In the genomic region with DNA sequence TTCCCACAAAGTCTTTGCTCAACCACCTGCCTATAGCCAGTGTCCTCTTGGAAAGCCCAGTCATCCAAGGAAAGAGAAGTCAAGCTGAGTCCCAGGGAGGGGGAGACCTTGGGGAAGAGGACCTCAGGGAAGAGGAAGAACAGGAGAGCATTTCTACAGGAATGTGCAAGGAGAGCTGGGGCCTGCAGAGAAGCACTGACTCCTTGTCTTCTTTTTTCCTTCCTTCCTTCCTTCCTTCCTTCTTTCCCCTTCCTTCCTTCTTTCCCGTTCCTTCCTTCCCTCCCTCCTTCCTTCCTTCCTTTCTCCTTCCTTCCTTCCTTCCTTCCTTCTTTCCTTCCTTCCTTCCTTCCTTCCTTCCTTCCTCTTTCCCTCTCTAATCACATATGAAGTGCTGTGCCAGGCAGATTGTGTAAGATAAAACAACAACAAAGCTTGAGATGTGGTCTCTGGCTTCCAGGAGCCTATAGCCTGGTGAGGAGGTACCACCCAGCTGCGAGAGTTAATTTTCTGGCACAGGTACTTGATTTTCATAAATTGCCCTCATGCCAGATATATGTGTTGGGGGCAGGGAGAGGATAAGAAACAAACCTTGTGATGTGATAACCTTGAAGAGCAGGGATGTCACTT, we compare ENCODE assay signal across 18 cellular contexts.
DNase-seq lines count a peak whose midpoint lies in the region; ATAC-seq, FAIRE-seq and TF ChIP-seq lines count a peak whose summit lies in the region.
"Had no signal": no experiment of that assay in that cellular context is flagged by ENCODE, and none has a peak within 500 bp of the region (broad histone marks: within the 10 kb centered on the region; RNA-seq: fewer than 3 reads in every experiment).

No MANE protein-coding gene starts in this region.

- CTCF ChIA-PET in H1 (lab: Charles Lee; ENCODE audit: partially characterized antibody), result interaction anchor here (0.6 to 3.2 kb wide), 8 partner anchors 9 to 1938 kb away, joined by 3 to 9 read pairs (median 3); no protein-coding TSS in a partner anchor

- H4K20me1 ChIP-seq in H1 (replicated peaks in 1 of 2; ENCODE audit: control insufficient read depth in 1 of 2, insufficient read depth in 2 of 2, low read length in 2 of 2), result no peaks in the 10 kb centered on the region

- H3K9me3 ChIP-seq in heart right ventricle, result no peaks in the 10 kb centered on the region
- no peaks in the 10 kb centered on the region for H3K9me3 ChIP-seq in right atrium auricular region
- H3K9me3 ChIP-seq in H1 (ENCODE audit: insufficient read depth in 2 of 2, low read depth in 1 of 2, low read length in 1 of 2), result no peaks in the 10 kb centered on the region
- H3K9me3 ChIP-seq in parathyroid adenoma (ENCODE audit: control insufficient read depth, low read length), result no peaks in the 10 kb centered on the region
- H3K9me3 ChIP-seq in prostate gland, result no peaks in the 10 kb centered on the region

- H3K27me3 ChIP-seq in heart right ventricle (peaks cover 0 to 3% (median 0%) of the 10 kb centered on the region in 7 donors), right atrium auricular region (no peaks in the 10 kb centered on the region), H1 (replicated peaks in 1 of 4; ENCODE audit: control insufficient read depth in 3 of 4, extremely low read depth in 1 of 4, insufficient read depth in 3 of 4, low read length in 3 of 4) (peaks cover 0 to 6% (median 2%) of the 10 kb centered on the region in 4 experiments; a peak in 2 of 7 replicates), parathyroid adenoma (ENCODE audit: control insufficient read depth, insufficient read depth, low read length) (no peaks in the 10 kb centered on the region), prostate gland (replicated peaks; ENCODE audit: insufficient read depth) (no peaks in the 10 kb centered on the region)

- no peak overlapping the region for H2BK120ac ChIP-seq in H1 (replicated peaks; ENCODE audit: low read depth, low read length)

- TF ChIP-seq CTCF in heart right ventricle (IDR thresholded peaks at IDR 0.05), result no peak
- TF ChIP-seq CTCF in right atrium auricular region (IDR thresholded peaks at IDR 0.05), result no peak
- TF ChIP-seq CTCF in H1 (IDR thresholded peaks at IDR 0.05; ENCODE audit: control extremely low read depth in 1 of 3, insufficient read depth in 1 of 3, low read depth in 1 of 3, low read length in 3 of 3), result no peak
- TF ChIP-seq CTCF in parathyroid adenoma (IDR thresholded peaks at IDR 0.05), result no peak
- TF ChIP-seq CTCF in prostate gland (IDR thresholded peaks at IDR 0.05), result no peak

- FAIRE-seq in H1 (lab: Jason Lieb, UNC), result no peak
- FAIRE-seq: D721Med, GM12892 had no signal

- H3K4me2 ChIP-seq in H1 (ENCODE audit: insufficient read depth in 1 of 2, low read depth in 2 of 2, low read length in 2 of 2) (no peak overlapping the region), parathyroid adenoma (ENCODE audit: low read length) (no peak overlapping the region)

- no peak overlapping the region for H2AK5ac ChIP-seq in H1 (ENCODE audit: low read depth, low read length)

- TF ChIP-seq POLR2A in H1 (IDR thresholded peaks at IDR 0.05; ENCODE audit: control extremely low read depth in 1 of 2, low read depth in 2 of 2, low read length in 2 of 2), result no peak
- no peak for TF ChIP-seq POLR2A in prostate gland (IDR thresholded peaks at IDR 0.05)

- H3K79me2 ChIP-seq in H1 (ENCODE audit: control insufficient read depth in 1 of 2, insufficient read depth in 2 of 2, low read length in 2 of 2) (no peaks in the 10 kb centered on the region), parathyroid adenoma (no peaks in the 10 kb centered on the region)

- H3K23ac ChIP-seq in H1 (ENCODE audit: insufficient read length), result no peak overlapping the region

- H3K4me3 ChIP-seq in heart right ventricle, result no peak overlapping the region
- no peak overlapping the region for H3K4me3 ChIP-seq in right atrium auricular region
- H3K4me3 ChIP-seq in H1 (ENCODE audit: extremely low read depth in 1 of 4, insufficient read depth in 2 of 4, low read depth in 3 of 4, low read length in 4 of 4), result no peak overlapping the region
- H3K4me3 ChIP-seq in parathyroid adenoma (ENCODE audit: low read depth, low read length), result no peak overlapping the region
- no peak overlapping the region for H3K4me3 ChIP-seq in prostate gland

- WGBS in heart right ventricle, 2 donors, result 61 to 75% methylated on average over 2 of the region's 2 CpGs
- 91% methylated on average over 2 of the region's 2 CpGs; no CpG with 5 or more reads in 1 of the 2 experiments for WGBS in H1 (ENCODE audit: extremely low coverage in 1 of 2, insufficient coverage in 1 of 2, insufficient read length in 1 of 2, insufficient replicate concordance in 2 of 2, low coverage in 1 of 2, low lambda C conversion rate in 2 of 2, missing lambda C conversion rate in 1 of 2), 2 experiments
- 96% methylated on average over 2 of the region's 2 CpGs for WGBS in prostate gland

- H3K56ac ChIP-seq in H1 (replicated peaks; ENCODE audit: insufficient read length, low read depth, low read length), result no peak overlapping the region

- no peak overlapping the region for H2BK15ac ChIP-seq in H1 (ENCODE audit: low read length)

- H2BK12ac ChIP-seq in H1 (ENCODE audit: low read depth, low read length), result 0 out of 2 replicates have a peak overlapping the region, but pooled peaks have one; percentile 64

- peaks cover 5% of the 10 kb centered on the region; the same call in 1 of the 2 replicates for H3K23me2 ChIP-seq in H1 (ENCODE audit: low read depth, low read length)

- no peak overlapping the region for H3K4ac ChIP-seq in H1 (replicated peaks; ENCODE audit: insufficient read length, low read depth, low read length)

- intact Hi-C loops in heart right ventricle (cut with DNase I), result loop anchor here in 3 of 10 donors (5.0 to 10.0 kb wide), 2 partner anchors 70 to 78 kb away; partner anchors contain the start of gene GLCE (in 2 of the 3)
- intact Hi-C loops in prostate gland (cut with DNase I), result loop anchor here (5.0 kb wide), 1 partner anchor 43 kb away; no protein-coding TSS in a partner anchor

- no peak overlapping the region; the same call in 1 of the 2 replicates for H2BK5ac ChIP-seq in H1 (ENCODE audit: low read depth, low read length)

- H3K27ac ChIP-seq in heart right ventricle (peak overlapping the region in 8 of 10 donors; percentile 44 to 94 (median 77)), right atrium auricular region (no peak overlapping the region), H1 (ENCODE audit: low read depth, low read length) (no peak overlapping the region), parathyroid adenoma (no peak overlapping the region), prostate gland (no peak overlapping the region)

- DNase-seq in heart right ventricle (no peak), right atrium auricular region (ENCODE audit: low spot score) (no peak), RPMI8226 (peak; percentile 42), H1 (ENCODE audit: low read depth in 1 of 2, low spot score in 2 of 2) (no peak), prostate gland (ENCODE audit: low spot score) (no peak), NCI-H1105 treated with DMSO at 0.1 percent for 48 hours (lab: John Stamatoyannopoulos, UW) (no peak)
- DNase-seq: 8988T; ACHN; CD8-positive, alpha-beta T cell; COR-L47; DMS153; DND-41; GDM1; H7 had no signal

- H3K36me3 ChIP-seq in heart right ventricle (no peaks in the 10 kb centered on the region), right atrium auricular region (no peaks in the 10 kb centered on the region), H1 (ENCODE audit: control insufficient read depth in 2 of 4, insufficient read depth in 4 of 4, low read length in 3 of 4) (no peaks in the 10 kb centered on the region), parathyroid adenoma (ENCODE audit: control insufficient read depth, insufficient read depth, low read length) (no peaks in the 10 kb centered on the region), prostate gland (no peaks in the 10 kb centered on the region)

- H3K9ac ChIP-seq in H1 (replicated peaks in 1 of 4; ENCODE audit: extremely low read depth in 1 of 4, low read depth in 3 of 4, low read length in 3 of 4) (no peak overlapping the region), parathyroid adenoma (no peak overlapping the region)

- ATAC-seq in heart right ventricle, result no peak
- no peak for ATAC-seq in GM19452 (IDR thresholded peaks at IDR 0.05; ENCODE audit: unreplicated experiment)
- ATAC-seq: CD8-positive, alpha-beta T cell had no signal

- no peak overlapping the region for H2BK20ac ChIP-seq in H1 (ENCODE audit: low read length)

- no peaks in the 10 kb centered on the region for H3K79me1 ChIP-seq in H1 (ENCODE audit: low read depth, low read length)

- H3K4me1 ChIP-seq in heart right ventricle, result peaks cover 7 to 62% (median 42%) of the 10 kb centered on the region in 9 donors
- H3K4me1 ChIP-seq in right atrium auricular region, result peaks cover 0 to 39% of the 10 kb centered on the region in 2 donors
- peaks cover 25 to 58% (median 44%) of the 10 kb centered on the region in 4 experiments for H3K4me1 ChIP-seq in H1 (replicated peaks in 1 of 4; ENCODE audit: control insufficient read depth in 3 of 4, insufficient read depth in 4 of 4, low read length in 3 of 4)
- H3K4me1 ChIP-seq in parathyroid adenoma, result peaks cover 34% of the 10 kb centered on the region
- H3K4me1 ChIP-seq in prostate gland (replicated peaks), result no peaks in the 10 kb centered on the region

- H3K18ac ChIP-seq in H1 (ENCODE audit: extremely low read depth, low read length), result no peak overlapping the region

- no peak overlapping the region for H4K5ac ChIP-seq in H1 (ENCODE audit: insufficient read length, low read depth, low read length)

- H3K14ac ChIP-seq in H1 (ENCODE audit: insufficient read length), result no peak overlapping the region

- no peak for TF ChIP-seq RAD21 in H1 (IDR thresholded peaks at IDR 0.05 in 1 of 2, conservative IDR thresholded peaks at IDR 0.05 in 1 of 2; ENCODE audit: low read depth in 2 of 2, low read length in 2 of 2)

- POLR2A ChIA-PET in H1 (lab: Charles Lee; ENCODE audit: partially characterized antibody), result interaction anchor here (0.8 to 4.9 kb wide), 2 partner anchors 10 to 36 kb away, joined by 3 to 39 read pairs; no protein-coding TSS in a partner anchor

- TF ChIP-seq EP300 in H1 (IDR thresholded peaks at IDR 0.05; ENCODE audit: borderline replicate concordance in 1 of 2, low read depth in 2 of 2, low read length in 2 of 2), result no peak

- no peak overlapping the region for H4K91ac ChIP-seq in H1 (replicated peaks; ENCODE audit: insufficient read length, low read length)

- no peak overlapping the region for H4K8ac ChIP-seq in H1 (ENCODE audit: extremely low read depth, insufficient read depth, low read length)

- H2AFZ ChIP-seq in H1 (ENCODE audit: low read length), result no peak overlapping the region
- peak overlapping the region; percentile 42 for H2AFZ ChIP-seq in parathyroid adenoma

TF ChIP-seq in H1, 55 proteins besides CTCF, POLR2A, EP300 and RAD21 (continues in another document):
- TF ChIP-seq SP1 (IDR thresholded peaks at IDR 0.05; ENCODE audit: low read depth, low read length) (no peak), ATF3 (IDR thresholded peaks at IDR 0.05; ENCODE audit: insufficient read depth, low read depth, low read length) (no peak), CREB1 (IDR thresholded peaks at IDR 0.05) (no peak), KDM5A (IDR thresholded peaks at IDR 0.05; ENCODE audit: low read length) (no peak)

Comparison
In these comparisons a context has a peak if more than half of its experiments do, and no peak if none do; other contexts are left out.
1. H3K27ac ChIP-seq: peak in heart right ventricle (8 of 10); none in right atrium auricular region (0 of 2), H1 (single experiment), parathyroid adenoma (single experiment) and prostate gland (0 of 2).